In genomic region chr2:67917332-67918054, GRCh38 we compare ENCODE assay signal across 16 cellular contexts.
DNase-seq lines count a peak whose midpoint lies in the region; ATAC-seq, FAIRE-seq and TF ChIP-seq lines count a peak whose summit lies in the region.
"Had no signal": no experiment of that assay in that cellular context is flagged by ENCODE, and none has a peak within 500 bp of the region (broad histone marks: within the 10 kb centered on the region; RNA-seq: fewer than 3 reads in every experiment).

No MANE protein-coding gene starts in this region.

- 90% methylated on average over 2 of the region's 2 CpGs; no CpG with 5 or more reads in 1 of the 2 experiments for WGBS in endodermal cell (ENCODE audit: insufficient coverage in 1 of 2, insufficient read length in 1 of 2), 2 experiments

- POLR2A ChIA-PET in A673 (lab: Charles Lee; ENCODE audit: low non-redundant PET) (interaction anchor here (0.5 kb wide), 1 partner anchor 14 kb away, joined by 6 read pairs; no protein-coding TSS in a partner anchor), MCF 10A (lab: Yijun Ruan, JAX) (interaction anchor here (0.9 to 2.2 kb wide), 8 partner anchors 13 to 320 kb away, joined by 3 to 10 read pairs (median 4); no protein-coding TSS in a partner anchor)

- H3K4me1 Mint-ChIP-seq in MCF 10A (ENCODE audit: insufficient read depth, unreplicated experiment) (peaks cover 16% of the 10 kb centered on the region), endodermal cell (peaks cover 28% of the 10 kb centered on the region)
- H3K4me1 Mint-ChIP-seq: B cell had no signal

- H3K4me3 ChIP-seq in A673 (ENCODE audit: low read depth, low read length, poor library complexity, severe bottlenecking), result no peak overlapping the region
- no peak overlapping the region for H3K4me3 ChIP-seq in endodermal cell (ENCODE audit: low read length)
- H3K4me3 ChIP-seq: lung, right lobe of liver had no signal

- peak; percentile 85 for FAIRE-seq in HTR-8/SVneo (lab: Jason Lieb, UNC)

- peak overlapping the region; percentile 81 for H3K27ac Mint-ChIP-seq in MCF 10A (ENCODE audit: low read depth, unreplicated experiment)
- no peak overlapping the region for H3K27ac Mint-ChIP-seq in endodermal cell
- H3K27ac Mint-ChIP-seq: B cell had no signal

- H3K4me1 ChIP-seq in A673 (ENCODE audit: insufficient read depth, low read length, poor library complexity, severe bottlenecking) (no peaks in the 10 kb centered on the region), endodermal cell (ENCODE audit: control insufficient read depth, insufficient read depth, low read length) (peaks cover 17% of the 10 kb centered on the region)
- H3K4me1 ChIP-seq: right lobe of liver had no signal

- H3K27me3 Mint-ChIP-seq in MCF 10A (ENCODE audit: insufficient read depth, unreplicated experiment) (no peaks in the 10 kb centered on the region), endodermal cell (ENCODE audit: insufficient read depth) (peaks cover 6% of the 10 kb centered on the region)

- CTCF ChIA-PET in A673 (lab: Charles Lee) (no interaction called here), MCF 10A (lab: Yijun Ruan, JAX) (interaction anchor here (0.6 to 1.0 kb wide), 2 partner anchors 21 to 72 kb away, joined by 3 read pairs; no protein-coding TSS in a partner anchor)

- H3K27me3 ChIP-seq in A673 (replicated peaks; ENCODE audit: insufficient read depth, low read depth, low read length, poor library complexity) (no peaks in the 10 kb centered on the region), endodermal cell (ENCODE audit: control insufficient read depth, insufficient read depth, low read length, poor library complexity, severe bottlenecking) (no peaks in the 10 kb centered on the region)
- H3K27me3 ChIP-seq: right lobe of liver had no signal

- H3K36me3 Mint-ChIP-seq in MCF 10A (ENCODE audit: insufficient read depth, unreplicated experiment), result no peaks in the 10 kb centered on the region
- H3K36me3 Mint-ChIP-seq in endodermal cell (ENCODE audit: low read depth), result no peaks in the 10 kb centered on the region

- intact Hi-C loops in A673 (cut with micrococcal nuclease; ENCODE audit: unreplicated experiment), result no loop called here
- intact Hi-C loops in MCF 10A (cut with micrococcal nuclease), result no loop called here

- BruUV-seq in A673 (replicated peaks; lab: Mats Ljungman, UMichigan) (no TSS peak), MCF 10A (replicated peaks; lab: Mats Ljungman, UMichigan) (TSS peak; percentile 77)

- peaks cover 4% of the 10 kb centered on the region for H3K9me3 Mint-ChIP-seq in MCF 10A (ENCODE audit: unreplicated experiment)
- H3K9me3 Mint-ChIP-seq in endodermal cell, result no peaks in the 10 kb centered on the region

- H3K9me3 ChIP-seq in A673 (ENCODE audit: low read depth, low read length, poor library complexity, severe bottlenecking), result no peaks in the 10 kb centered on the region
- no peaks in the 10 kb centered on the region for H3K9me3 ChIP-seq in endodermal cell (ENCODE audit: control insufficient read depth, low read length)
- H3K9me3 ChIP-seq: right lobe of liver had no signal

- ATAC-seq in HG02885 (IDR thresholded peaks at IDR 0.05; ENCODE audit: poor library complexity, unreplicated experiment), result no peak
- ATAC-seq: esophagus mucosa, Panc1, right lobe of liver had no signal

- peak overlapping the region; percentile 2 for H3K4me3 Mint-ChIP-seq in MCF 10A (ENCODE audit: unreplicated experiment)
- no peak overlapping the region for H3K4me3 Mint-ChIP-seq in endodermal cell
- H3K4me3 Mint-ChIP-seq: B cell had no signal

- H3K27ac ChIP-seq in A673 (ENCODE audit: low read depth, low read length, poor library complexity, severe bottlenecking), result no peak overlapping the region
- no peak overlapping the region for H3K27ac ChIP-seq in endodermal cell (ENCODE audit: low read depth, low read length)
- H3K27ac ChIP-seq: right lobe of liver had no signal

- H3K36me3 ChIP-seq in A673 (ENCODE audit: insufficient read depth, low read length, poor library complexity, severe bottlenecking), result no peaks in the 10 kb centered on the region
- H3K36me3 ChIP-seq in endodermal cell (ENCODE audit: control insufficient read depth, insufficient read depth, low read length), result no peaks in the 10 kb centered on the region
- H3K36me3 ChIP-seq: right lobe of liver had no signal

- H3K9ac ChIP-seq in endodermal cell (ENCODE audit: extremely low read depth, low read length, poor library complexity, severe bottlenecking), result no peak overlapping the region

- TF ChIP-seq CTCF in A673 (conservative IDR thresholded peaks at IDR 0.05; ENCODE audit: low read depth, low read length) (no peak), MCF 10A (IDR thresholded peaks at IDR 0.05; ENCODE audit: unreplicated experiment) (no peak), endodermal cell (conservative IDR thresholded peaks at IDR 0.05) (no peak)

- DNase-seq in A673 (ENCODE audit: low spot score) (peak; percentile 80), HTR-8/SVneo (ENCODE audit: insufficient read length, low spot score) (peak; percentile 81), MCF 10A (ENCODE audit: unreplicated experiment) (peak; percentile 81), kidney glomerular epithelial cell (lab: John Stamatoyannopoulos, UW) (peak; percentile 74), T-helper 1 cell (no peak), endodermal cell (no peak), SKM-1 treated with dmso at 0.1 percent for 144 hours (lab: John Stamatoyannopoulos, UW; ENCODE audit: unreplicated experiment) (no peak)
- DNase-seq: activated CD4-positive, alpha-beta T cell treated with anti-CD3 and anti-CD28 coated beads for 4 hours; activated naive CD4-positive, alpha-beta T cell treated with Interleukin-2 at 50 U/mL for 16 hours; NCI-H1417; right lobe of liver had no signal

Comparison
In these comparisons a context has a peak if more than half of its experiments do, and no peak if none do; other contexts are left out.
1. DNase-seq: peak in A673 (single experiment), HTR-8/SVneo (single experiment), MCF 10A (single experiment) and kidney glomerular epithelial cell (single experiment); none in T-helper 1 cell (0 of 5), endodermal cell (single experiment) and SKM-1 treated with dmso at 0.1 percent for 144 hours (single experiment).